18 cellular contexts compared by ENCODE assay signal in the genomic region with DNA sequence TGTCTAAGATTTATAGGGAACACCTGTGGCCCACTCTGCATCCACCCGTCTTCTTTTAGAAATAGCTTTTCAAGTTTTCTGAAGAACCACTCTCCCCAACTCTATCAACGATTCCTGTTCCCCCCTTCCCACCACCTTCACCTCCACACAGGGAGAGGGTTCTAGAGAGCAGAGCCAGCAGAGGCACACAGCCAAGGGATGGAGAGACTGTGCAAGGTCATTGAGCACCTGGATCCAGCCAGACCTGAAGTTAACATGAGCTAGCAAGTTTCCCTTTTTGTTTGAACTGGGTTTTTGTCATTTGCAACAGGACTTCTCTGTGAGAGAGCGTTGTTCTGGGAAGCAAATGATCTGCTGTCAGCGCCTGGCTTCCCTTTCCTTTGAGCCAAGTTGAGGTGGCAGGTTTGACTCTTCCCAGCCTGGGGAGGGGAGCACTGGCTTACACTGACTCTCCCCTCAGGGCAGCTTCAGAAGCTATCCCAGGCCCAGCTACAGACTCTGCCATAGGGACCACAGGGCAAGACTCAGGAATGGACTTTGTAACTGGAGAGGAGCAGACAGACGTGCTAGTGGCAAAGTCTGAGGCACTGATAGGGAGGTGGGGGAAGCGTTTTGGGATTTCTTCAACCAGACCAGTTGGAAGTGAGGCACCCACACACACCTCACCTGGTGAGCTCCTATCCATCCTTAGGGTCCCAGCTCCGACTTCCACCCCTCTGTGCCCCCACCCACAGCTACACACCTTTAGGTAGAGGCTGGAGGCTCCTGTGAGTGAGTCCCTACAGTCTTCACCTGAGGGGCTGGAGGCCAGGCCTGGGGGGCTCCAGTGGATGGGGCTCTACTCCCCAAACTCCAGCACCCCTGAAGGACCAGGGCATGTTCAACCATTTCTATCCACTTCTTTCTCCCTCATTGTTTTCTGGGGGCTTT. TPM values are rescaled to one million over a fixed set of nuclear protein-coding genes. Genes with fewer than 3 reads are reported as not detected.
DNase-seq lines count a peak whose midpoint lies in the region; ATAC-seq, FAIRE-seq and TF ChIP-seq lines count a peak whose summit lies in the region.
"Had no signal": no experiment of that assay in that cellular context is flagged by ENCODE, and none has a peak within 500 bp of the region (broad histone marks: within the 10 kb centered on the region; RNA-seq: fewer than 3 reads in every experiment).

No MANE protein-coding gene starts in this region.

- ATAC-seq in left ventricle myocardium superior (no peak), HG03097 (IDR thresholded peaks at IDR 0.05; ENCODE audit: low FRiP score, unreplicated experiment) (no peak)

- no peak overlapping the region for H3K9ac ChIP-seq in mesenchymal stem cell (ENCODE audit: low read length)

- H3K27ac ChIP-seq in left ventricle myocardium inferior (replicated peaks) = no peak overlapping the region
- H3K27ac ChIP-seq in mesenchymal stem cell (ENCODE audit: low read length, poor library complexity, severe bottlenecking) = no peak overlapping the region
- no peak overlapping the region for H3K27ac ChIP-seq in small intestine (ENCODE audit: low read depth in 1 of 2, low read length in 1 of 2)
- H3K27ac ChIP-seq: C4-2B, Peyer's patch, SJSA1 had no signal

- no peak overlapping the region for H2AK5ac ChIP-seq in mesenchymal stem cell (ENCODE audit: low read length, severe bottlenecking)

- H3K23ac ChIP-seq in mesenchymal stem cell (ENCODE audit: low read length in 2 of 2) = no peak overlapping the region

- H3K4ac ChIP-seq in mesenchymal stem cell (ENCODE audit: low read depth in 1 of 2, low read length in 2 of 2) = no peak overlapping the region

- H3K9me3 ChIP-seq in left ventricle myocardium inferior (replicated peaks) (no peaks in the 10 kb centered on the region), mesenchymal stem cell (ENCODE audit: control insufficient read depth, low read length) (no peaks in the 10 kb centered on the region), small intestine (ENCODE audit: control insufficient read depth, low read depth) (no peaks in the 10 kb centered on the region)
- H3K9me3 ChIP-seq: Peyer's patch, SJSA1 had no signal

- peak overlapping the region; percentile 26 for H2BK15ac ChIP-seq in mesenchymal stem cell (ENCODE audit: low read depth, poor library complexity, severe bottlenecking)

- H2BK5ac ChIP-seq in mesenchymal stem cell (ENCODE audit: low read depth, low read length, poor library complexity, severe bottlenecking) = no peak overlapping the region

- H3K36me3 ChIP-seq in left ventricle myocardium inferior (no peaks in the 10 kb centered on the region), mesenchymal stem cell (ENCODE audit: control insufficient read depth in 1 of 2, insufficient read depth in 2 of 2, low read depth in 1 of 2, low read length in 2 of 2) (peaks cover 0 to 21% of the 10 kb centered on the region in 2 experiments), small intestine (ENCODE audit: control insufficient read depth in 2 of 2, insufficient read depth in 2 of 2, low read length in 2 of 2) (no peaks in the 10 kb centered on the region)
- H3K36me3 ChIP-seq: Peyer's patch, SJSA1 had no signal

- WGBS in mesenchymal stem cell = 89% methylated on average over 6 of the region's 7 CpGs
- 66 to 84% (median 72%) methylated on average over 7 of the region's 7 CpGs for WGBS in small intestine, 3 donors

- no peak for FAIRE-seq in small intestine (lab: Jason Lieb, UNC)
- FAIRE-seq: GM18507 had no signal

- H3K27me3 ChIP-seq in left ventricle myocardium inferior (ENCODE audit: low read depth) (no peaks in the 10 kb centered on the region), mesenchymal stem cell (ENCODE audit: control insufficient read depth in 1 of 2, insufficient read depth in 1 of 2, low read length in 2 of 2) (no peaks in the 10 kb centered on the region), small intestine (ENCODE audit: control insufficient read depth in 2 of 2, insufficient read depth in 2 of 2, low read length in 2 of 2) (no peaks in the 10 kb centered on the region)
- H3K27me3 ChIP-seq: Peyer's patch, SJSA1 had no signal

- H3K4me3 ChIP-seq in left ventricle myocardium inferior = no peak overlapping the region
- H3K4me3 ChIP-seq in mesenchymal stem cell (ENCODE audit: insufficient read depth in 1 of 2, low read depth in 1 of 2, low read length in 2 of 2) = no peak overlapping the region
- H3K4me3 ChIP-seq in small intestine (ENCODE audit: low read depth in 1 of 2, low read length in 2 of 2) = no peak overlapping the region
- H3K4me3 ChIP-seq: Peyer's patch, SJSA1 had no signal

- H2AFZ ChIP-seq in mesenchymal stem cell (ENCODE audit: low read depth, low read length) = no peak overlapping the region

- no peak overlapping the region for H2BK120ac ChIP-seq in mesenchymal stem cell (ENCODE audit: low read depth, low read length)

- no peak overlapping the region for H3K18ac ChIP-seq in mesenchymal stem cell (ENCODE audit: low read depth in 1 of 2, low read length in 2 of 2)

- TF ChIP-seq CTCF in left ventricle myocardium inferior (IDR thresholded peaks at IDR 0.05; ENCODE audit: borderline replicate concordance) = no peak

- H4K8ac ChIP-seq in mesenchymal stem cell (ENCODE audit: low read length) = no peak overlapping the region

- H4K91ac ChIP-seq in mesenchymal stem cell (ENCODE audit: low read length) = no peak overlapping the region

- H3K4me1 ChIP-seq in left ventricle myocardium inferior = peaks cover 25% of the 10 kb centered on the region
- H3K4me1 ChIP-seq in mesenchymal stem cell (ENCODE audit: control insufficient read depth, insufficient read depth, low read depth, low read length) = peaks cover 21% of the 10 kb centered on the region
- no peaks in the 10 kb centered on the region for H3K4me1 ChIP-seq in small intestine (ENCODE audit: control insufficient read depth in 2 of 2, insufficient read depth in 1 of 2, low read depth in 1 of 2, low read length in 1 of 2)
- H3K4me1 ChIP-seq: Peyer's patch had no signal

- no peak overlapping the region for H3K4me2 ChIP-seq in mesenchymal stem cell (ENCODE audit: low read length, poor library complexity, severe bottlenecking)

- no peaks in the 10 kb centered on the region for H3K79me1 ChIP-seq in mesenchymal stem cell (replicated peaks; ENCODE audit: low read length, poor library complexity, severe bottlenecking)

- intact Hi-C loops in left ventricle myocardium inferior (cut with micrococcal nuclease) = no loop called here
- intact Hi-C loops in left ventricle myocardium superior (cut with micrococcal nuclease) = no loop called here

- H2BK12ac ChIP-seq in mesenchymal stem cell (ENCODE audit: low read length in 2 of 2) = no peak overlapping the region

- no peak overlapping the region for H3K14ac ChIP-seq in mesenchymal stem cell (ENCODE audit: low read length in 2 of 2)

- peak; percentile 5 for DNase-seq in left ventricle myocardium inferior
- no peak for DNase-seq in left ventricle myocardium superior
- DNase-seq in mesenchymal stem cell = no peak
- peak; percentile 37 for DNase-seq in small intestine
- DNase-seq in CD1c-positive myeloid dendritic cell (ENCODE audit: extremely low spot score) = no peak
- no peak for DNase-seq in ureter (ENCODE audit: low spot score)
- DNase-seq: AML-193, DMS53, GDM1, Karpas-422, NCI-H1694 treated with DMSO at 0.1 percent for 48 hours, NCI-H446, NCI-H526 had no signal

RNA-seq across cellular contexts. Expression of a gene that starts 19.4 kb away (rescaled TPM):
- total RNA-seq in left ventricle myocardium inferior (26.4 TPM), left ventricle myocardium superior (23.8 TPM), ureter (43.0 TPM)
- 51.0 TPM for polyA plus RNA-seq in mesenchymal stem cell (2013, experiment 1 of 2)
- polyA plus RNA-seq in mesenchymal stem cell (2013, experiment 2 of 2) = 49.9 TPM
- 1 to 10 TPM; 1.4 to 8.0 (median 4.7) TPM for polyA plus RNA-seq in small intestine

Comparison
In these comparisons a context has a peak if more than half of its experiments do, and no peak if none do; other contexts are left out.
1. DNase-seq: peak in left ventricle myocardium inferior (single experiment) and small intestine (single experiment); none in left ventricle myocardium superior (single experiment), mesenchymal stem cell (single experiment), CD1c-positive myeloid dendritic cell (single experiment) and ureter (single experiment).